Comparison of ENCODE assay signal across 8 cellular contexts in genomic region chr17:27578718-27579085, GRCh38. TPM values are rescaled to one million over a fixed set of nuclear protein-coding genes. Genes with fewer than 3 reads are reported as not detected.
DNase-seq lines count a peak whose midpoint lies in the region; ATAC-seq and TF ChIP-seq lines count a peak whose summit lies in the region.

No MANE protein-coding gene starts in this region.

- H2AK5ac ChIP-seq in mesendoderm (ENCODE audit: low read length): no peak overlapping the region

- WGBS in mesendoderm (ENCODE audit: extremely low coverage, insufficient coverage, low lambda C conversion rate): no CpG with 5 or more reads among the region's 4 CpGs

- H3K79me2 ChIP-seq in mesendoderm (ENCODE audit: control insufficient read depth, insufficient read depth, low read length): no peaks in the 10 kb centered on the region

- no peak overlapping the region for H2BK15ac ChIP-seq in mesendoderm (replicated peaks; ENCODE audit: low read depth)

- ATAC-seq in GM19023 (IDR thresholded peaks at IDR 0.05; ENCODE audit: unreplicated experiment) (peak; percentile 77), HG02798 (IDR thresholded peaks at IDR 0.05; ENCODE audit: poor library complexity, unreplicated experiment) (peak; percentile 86)

- H3K18ac ChIP-seq in mesendoderm (ENCODE audit: low read length): peak overlapping the region; percentile 11

- H4K8ac ChIP-seq in mesendoderm (ENCODE audit: low read depth, low read length): no peak overlapping the region

- H3K4me1 ChIP-seq in mesendoderm (ENCODE audit: control insufficient read depth, low read depth, low read length) (peaks cover 34% of the 10 kb centered on the region), uterus (peaks cover 0 to 10% of the 10 kb centered on the region in 2 donors)

- no peak overlapping the region for H3K27ac ChIP-seq in mesendoderm (ENCODE audit: low read depth, low read length)
- peak overlapping the region in 1 of 2 donors; percentile 68 for H3K27ac ChIP-seq in uterus

- no peak overlapping the region for H2BK120ac ChIP-seq in mesendoderm (ENCODE audit: low read depth, low read length)

- H2BK5ac ChIP-seq in mesendoderm (ENCODE audit: low read length): no peak overlapping the region

- H3K56ac ChIP-seq in mesendoderm (ENCODE audit: low read length): peak overlapping the region; percentile 73

- TF ChIP-seq POLR2A in uterus (IDR thresholded peaks at IDR 0.05): no peak

- no peak overlapping the region for H3K4me2 ChIP-seq in mesendoderm (ENCODE audit: low read length)

- H3K36me3 ChIP-seq in mesendoderm (ENCODE audit: control insufficient read depth, insufficient read depth, low read length): no peaks in the 10 kb centered on the region
- H3K36me3 ChIP-seq in uterus: no peaks in the 10 kb centered on the region

- intact Hi-C loops in uterus (cut with DNase I; ENCODE audit: low total_unique reads): no loop called here

- H3K27me3 ChIP-seq in mesendoderm (ENCODE audit: insufficient read depth, low read length, poor library complexity) (no peaks in the 10 kb centered on the region), uterus (no peaks in the 10 kb centered on the region)

- H4K5ac ChIP-seq in mesendoderm (ENCODE audit: low read length): no peak overlapping the region

- no peak overlapping the region for H3K23ac ChIP-seq in mesendoderm (ENCODE audit: low read length)

- H3K4me3 ChIP-seq in mesendoderm (ENCODE audit: low read length) (no peak overlapping the region), uterus (no peak overlapping the region)

- no peak overlapping the region for H3K4ac ChIP-seq in mesendoderm (ENCODE audit: low read depth, low read length)

- DNase-seq in activated CD4-positive, CD25-positive, alpha-beta regulatory T cell treated with anti-CD3 and anti-CD28 coated beads, Interleukin-2, amount 50 U/mL, for 72 hours: peak; percentile 57
- DNase-seq in mesendoderm: peak; percentile 62
- DNase-seq in Kasumi-1 (lab: John Stamatoyannopoulos, UW): no peak
- no peak for DNase-seq in C1 segment of cervical spinal cord (lab: John Stamatoyannopoulos, UW)
- DNase-seq in dedifferentiated amniotic fluid mesenchymal stem cell (ENCODE audit: extremely low spot score): no peak
- no peak for DNase-seq in uterus

- peaks cover 4% of the 10 kb centered on the region for H3K79me1 ChIP-seq in mesendoderm (ENCODE audit: low read length)

- no peaks in the 10 kb centered on the region for H3K9me3 ChIP-seq in uterus

- H3K9ac ChIP-seq in mesendoderm (ENCODE audit: low read length): no peak overlapping the region

- no peak for TF ChIP-seq CTCF in uterus (IDR thresholded peaks at IDR 0.05)

RNA-seq across cellular contexts. Expression of gene LGALS9, which starts 52.3 kb away (rescaled TPM):
- polyA plus RNA-seq in mesendoderm (2013, experiment 1 of 2): 0.29 TPM
- polyA plus RNA-seq in mesendoderm (2013, experiment 2 of 2): 0.48 TPM
- total RNA-seq in uterus: 10 to 100 TPM in 3 of 4 donors, not detected in 1; 14.4 to 31.8 (median 15.2) TPM

Comparison
In these comparisons a context has a peak if more than half of its experiments do, and no peak if none do; other contexts are left out.
1. DNase-seq: peak in activated CD4-positive, CD25-positive, alpha-beta regulatory T cell treated with anti-CD3 and anti-CD28 coated beads, Interleukin-2, amount 50 U/mL, for 72 hours (single experiment) and mesendoderm (single experiment); none in Kasumi-1 (0 of 2), C1 segment of cervical spinal cord (0 of 14), dedifferentiated amniotic fluid mesenchymal stem cell (single experiment) and uterus (0 of 2).